Comparison of ENCODE assay signal across 1 cellular context in the genomic region with DNA sequence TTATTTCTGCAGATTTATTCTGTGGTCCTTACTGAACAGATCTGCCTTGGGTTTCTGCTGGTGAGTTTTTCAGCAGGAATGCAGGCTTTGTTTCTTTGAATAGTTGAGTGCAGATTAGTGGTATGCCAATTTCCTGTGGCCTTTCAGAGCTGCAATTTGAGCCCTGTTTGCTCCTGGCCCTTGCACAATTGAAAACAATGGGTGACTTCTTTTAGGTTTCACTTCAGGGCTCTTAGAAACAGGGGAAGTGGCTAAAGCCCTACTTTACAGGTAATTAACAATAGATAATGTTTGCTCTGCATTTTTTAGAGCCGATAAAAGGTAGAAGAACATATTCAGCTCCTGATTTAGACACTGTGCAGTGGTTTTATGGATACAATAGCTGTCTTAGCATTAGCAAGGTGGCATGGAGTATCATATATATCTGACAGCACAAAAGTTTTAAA.
TF ChIP-seq lines count a peak whose summit lies in the region.

No MANE protein-coding gene starts in this region.

TF ChIP-seq in HepG2, 621 proteins besides CTCF, POLR2A, EP300 and RAD21 (continued from another document):
- TF ChIP-seq, protein P1, sequence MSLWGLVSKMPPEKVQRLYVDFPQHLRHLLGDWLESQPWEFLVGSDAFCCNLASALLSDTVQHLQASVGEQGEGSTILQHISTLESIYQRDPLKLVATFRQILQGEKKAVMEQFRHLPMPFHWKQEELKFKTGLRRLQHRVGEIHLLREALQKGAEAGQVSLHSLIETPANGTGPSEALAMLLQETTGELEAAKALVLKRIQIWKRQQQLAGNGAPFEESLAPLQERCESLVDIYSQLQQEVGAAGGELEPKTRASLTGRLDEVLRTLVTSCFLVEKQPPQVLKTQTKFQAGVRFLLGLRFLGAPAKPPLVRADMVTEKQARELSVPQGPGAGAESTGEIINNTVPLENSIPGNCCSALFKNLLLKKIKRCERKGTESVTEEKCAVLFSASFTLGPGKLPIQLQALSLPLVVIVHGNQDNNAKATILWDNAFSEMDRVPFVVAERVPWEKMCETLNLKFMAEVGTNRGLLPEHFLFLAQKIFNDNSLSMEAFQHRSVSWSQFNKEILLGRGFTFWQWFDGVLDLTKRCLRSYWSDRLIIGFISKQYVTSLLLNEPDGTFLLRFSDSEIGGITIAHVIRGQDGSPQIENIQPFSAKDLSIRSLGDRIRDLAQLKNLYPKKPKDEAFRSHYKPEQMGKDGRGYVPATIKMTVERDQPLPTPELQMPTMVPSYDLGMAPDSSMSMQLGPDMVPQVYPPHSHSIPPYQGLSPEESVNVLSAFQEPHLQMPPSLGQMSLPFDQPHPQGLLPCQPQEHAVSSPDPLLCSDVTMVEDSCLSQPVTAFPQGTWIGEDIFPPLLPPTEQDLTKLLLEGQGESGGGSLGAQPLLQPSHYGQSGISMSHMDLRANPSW (CRISPR knock-in tag; IDR thresholded peaks at IDR 0.05; ENCODE audit: borderline replicate concordance) = no peak
- no peak for TF ChIP-seq HNRNPL (IDR thresholded peaks at IDR 0.05; ENCODE audit: low read depth, low read length)
- no peak for TF ChIP-seq MIER2 (CRISPR knock-in tag; IDR thresholded peaks at IDR 0.05)
- no peak for TF ChIP-seq KDM1A (CRISPR knock-in tag; IDR thresholded peaks at IDR 0.05)
- no peak for TF ChIP-seq RBM22 (optimal IDR thresholded peaks at IDR 0.05; ENCODE audit: low read length)
- TF ChIP-seq BRD4 (CRISPR knock-in tag; IDR thresholded peaks at IDR 0.05) = no peak
- no peak for TF ChIP-seq ZNF382 (CRISPR knock-in tag; IDR thresholded peaks at IDR 0.05; ENCODE audit: borderline replicate concordance)
- TF ChIP-seq, protein P2, sequence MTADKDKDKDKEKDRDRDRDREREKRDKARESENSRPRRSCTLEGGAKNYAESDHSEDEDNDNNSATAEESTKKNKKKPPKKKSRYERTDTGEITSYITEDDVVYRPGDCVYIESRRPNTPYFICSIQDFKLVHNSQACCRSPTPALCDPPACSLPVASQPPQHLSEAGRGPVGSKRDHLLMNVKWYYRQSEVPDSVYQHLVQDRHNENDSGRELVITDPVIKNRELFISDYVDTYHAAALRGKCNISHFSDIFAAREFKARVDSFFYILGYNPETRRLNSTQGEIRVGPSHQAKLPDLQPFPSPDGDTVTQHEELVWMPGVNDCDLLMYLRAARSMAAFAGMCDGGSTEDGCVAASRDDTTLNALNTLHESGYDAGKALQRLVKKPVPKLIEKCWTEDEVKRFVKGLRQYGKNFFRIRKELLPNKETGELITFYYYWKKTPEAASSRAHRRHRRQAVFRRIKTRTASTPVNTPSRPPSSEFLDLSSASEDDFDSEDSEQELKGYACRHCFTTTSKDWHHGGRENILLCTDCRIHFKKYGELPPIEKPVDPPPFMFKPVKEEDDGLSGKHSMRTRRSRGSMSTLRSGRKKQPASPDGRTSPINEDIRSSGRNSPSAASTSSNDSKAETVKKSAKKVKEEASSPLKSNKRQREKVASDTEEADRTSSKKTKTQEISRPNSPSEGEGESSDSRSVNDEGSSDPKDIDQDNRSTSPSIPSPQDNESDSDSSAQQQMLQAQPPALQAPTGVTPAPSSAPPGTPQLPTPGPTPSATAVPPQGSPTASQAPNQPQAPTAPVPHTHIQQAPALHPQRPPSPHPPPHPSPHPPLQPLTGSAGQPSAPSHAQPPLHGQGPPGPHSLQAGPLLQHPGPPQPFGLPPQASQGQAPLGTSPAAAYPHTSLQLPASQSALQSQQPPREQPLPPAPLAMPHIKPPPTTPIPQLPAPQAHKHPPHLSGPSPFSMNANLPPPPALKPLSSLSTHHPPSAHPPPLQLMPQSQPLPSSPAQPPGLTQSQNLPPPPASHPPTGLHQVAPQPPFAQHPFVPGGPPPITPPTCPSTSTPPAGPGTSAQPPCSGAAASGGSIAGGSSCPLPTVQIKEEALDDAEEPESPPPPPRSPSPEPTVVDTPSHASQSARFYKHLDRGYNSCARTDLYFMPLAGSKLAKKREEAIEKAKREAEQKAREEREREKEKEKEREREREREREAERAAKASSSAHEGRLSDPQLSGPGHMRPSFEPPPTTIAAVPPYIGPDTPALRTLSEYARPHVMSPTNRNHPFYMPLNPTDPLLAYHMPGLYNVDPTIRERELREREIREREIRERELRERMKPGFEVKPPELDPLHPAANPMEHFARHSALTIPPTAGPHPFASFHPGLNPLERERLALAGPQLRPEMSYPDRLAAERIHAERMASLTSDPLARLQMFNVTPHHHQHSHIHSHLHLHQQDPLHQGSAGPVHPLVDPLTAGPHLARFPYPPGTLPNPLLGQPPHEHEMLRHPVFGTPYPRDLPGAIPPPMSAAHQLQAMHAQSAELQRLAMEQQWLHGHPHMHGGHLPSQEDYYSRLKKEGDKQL (CRISPR knock-in tag; IDR thresholded peaks at IDR 0.05; ENCODE audit: low read depth) = peak; percentile 91
- TF ChIP-seq EED (CRISPR knock-in tag; IDR thresholded peaks at IDR 0.05) = no peak
- no peak for TF ChIP-seq ZFP36 (IDR thresholded peaks at IDR 0.05; ENCODE audit: borderline replicate concordance, low read depth, low read length, partially characterized antibody)
- peak; percentile 92 for TF ChIP-seq HMG20B (CRISPR knock-in tag; conservative IDR thresholded peaks at IDR 0.05)
- no peak for TF ChIP-seq RFX1 (IDR thresholded peaks at IDR 0.05)
- TF ChIP-seq, protein P3, sequence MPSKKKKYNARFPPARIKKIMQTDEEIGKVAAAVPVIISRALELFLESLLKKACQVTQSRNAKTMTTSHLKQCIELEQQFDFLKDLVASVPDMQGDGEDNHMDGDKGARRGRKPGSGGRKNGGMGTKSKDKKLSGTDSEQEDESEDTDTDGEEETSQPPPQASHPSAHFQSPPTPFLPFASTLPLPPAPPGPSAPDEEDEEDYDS (CRISPR knock-in tag; IDR thresholded peaks at IDR 0.05) = 0 out of 2 replicates have a peak, but pooled peaks have one; percentile 24
- TF ChIP-seq GZF1 (CRISPR knock-in tag; IDR thresholded peaks at IDR 0.05) = no peak
TF ChIP-seq in HepG2: peak in this region for 147.
